Comparison of ENCODE assay signal across 21 cellular contexts in genomic region chr10:104931723-104932122, GRCh38.
DNase-seq lines count a peak whose midpoint lies in the region; FAIRE-seq and TF ChIP-seq lines count a peak whose summit lies in the region.
"Had no signal": no experiment of that assay in that cellular context is flagged by ENCODE, and none has a peak within 500 bp of the region (broad histone marks: within the 10 kb centered on the region; RNA-seq: fewer than 3 reads in every experiment).

No MANE protein-coding gene starts in this region.

- DNase-seq in RCC 7860 (ENCODE audit: low spot score) (peak; percentile 27), islet precursor cell (peak; percentile 65), left kidney (ENCODE audit: low read depth, low spot score) (peak; percentile 90), GM03348 (ENCODE audit: low spot score) (no peak), type B pancreatic cell (ENCODE audit: extremely low spot score, unreplicated experiment) (no peak), NCI-H128 (lab: John Stamatoyannopoulos, UW; ENCODE audit: unreplicated experiment) (no peak)
- DNase-seq in effector CD8-positive, alpha-beta T cell (lab: John Stamatoyannopoulos, UW), result no peak
- DNase-seq: ACHN; BE2C; C1 segment of cervical spinal cord; CD4-positive, CD25-positive, alpha-beta regulatory T cell; CD8-positive, alpha-beta memory T cell; COR-L47; DMS 273 treated with DMSO at 0.1 percent for 48 hours; DMS53; GDM1; H9; IMR-90 had no signal

- peaks cover 6% of the 10 kb centered on the region for H3K4me1 Mint-ChIP-seq in type B pancreatic cell (ENCODE audit: unreplicated experiment)
- H3K4me1 Mint-ChIP-seq: CD4-positive, CD25-positive, alpha-beta regulatory T cell; CD8-positive, alpha-beta memory T cell had no signal

- no peak overlapping the region for H3K4me3 Mint-ChIP-seq in type B pancreatic cell
- H3K4me3 Mint-ChIP-seq: CD4-positive, CD25-positive, alpha-beta regulatory T cell; CD8-positive, alpha-beta memory T cell; H9 had no signal

- no peak overlapping the region for H3K27ac Mint-ChIP-seq in type B pancreatic cell
- H3K27ac Mint-ChIP-seq: CD4-positive, CD25-positive, alpha-beta regulatory T cell; CD8-positive, alpha-beta memory T cell; H9 had no signal

- H3K9me3 Mint-ChIP-seq in type B pancreatic cell, result no peaks in the 10 kb centered on the region
- H3K9me3 Mint-ChIP-seq: H9 had no signal

- no peaks in the 10 kb centered on the region for H3K36me3 Mint-ChIP-seq in type B pancreatic cell
- H3K36me3 Mint-ChIP-seq: CD4-positive, CD25-positive, alpha-beta regulatory T cell had no signal

- FAIRE-seq in RCC 7860 (lab: Jason Lieb, UNC), result peak; percentile 36
- FAIRE-seq: A204.1, H1, HTR-8/SVneo had no signal

- peaks cover 14% of the 10 kb centered on the region for H3K27me3 Mint-ChIP-seq in type B pancreatic cell

- no peak for TF ChIP-seq CTCF in type B pancreatic cell (conservative IDR thresholded peaks at IDR 0.05)

Comparison
In these comparisons a context has a peak if more than half of its experiments do, and no peak if none do; other contexts are left out.
1. DNase-seq: peak in RCC 7860 (single experiment), islet precursor cell (single experiment) and left kidney (single experiment); none in effector CD8-positive, alpha-beta T cell (single experiment), GM03348 (single experiment), type B pancreatic cell (single experiment) and NCI-H128 (single experiment).